2 cellular contexts compared by ENCODE assay signal in the genomic region with DNA sequence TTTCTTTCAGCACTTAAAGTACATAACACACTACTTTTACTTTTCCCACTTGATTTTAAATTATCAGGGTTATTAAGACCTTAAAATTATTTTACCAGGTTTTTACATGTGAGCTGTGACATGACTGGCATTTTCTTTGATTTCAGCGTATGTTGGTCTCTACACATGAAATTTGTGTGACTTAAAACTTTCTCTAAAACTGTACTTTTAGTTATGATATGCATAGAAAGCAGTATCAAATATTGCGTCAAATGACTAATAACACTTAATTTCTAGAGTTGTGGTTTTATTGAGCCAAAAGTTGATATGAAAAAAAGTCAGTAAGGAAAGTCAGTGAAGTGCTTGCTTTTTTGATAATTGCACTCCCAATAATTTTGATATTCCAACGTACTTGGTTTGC.
TF ChIP-seq lines count a peak whose summit lies in the region.

No MANE protein-coding gene starts in this region.

TF ChIP-seq in SK-N-SH, 30 proteins besides CTCF, POLR2A, EP300 and RAD21 (continued from another document):
- TF ChIP-seq SIN3A (IDR thresholded peaks at IDR 0.05; ENCODE audit: borderline replicate concordance, low read depth, low read length) (no peak), TEAD4 (IDR thresholded peaks at IDR 0.05; ENCODE audit: borderline replicate concordance, insufficient read depth) (no peak), NFIC (IDR thresholded peaks at IDR 0.05; ENCODE audit: borderline replicate concordance) (no peak), RXRA (IDR thresholded peaks at IDR 0.05; ENCODE audit: borderline replicate concordance, low read depth) (no peak), SMC3 (IDR thresholded peaks at IDR 0.05; ENCODE audit: low read depth, low read length) (no peak), POLR2AphosphoS5 (IDR thresholded peaks at IDR 0.05; ENCODE audit: low read depth, low read length) (no peak), GABPA (IDR thresholded peaks at IDR 0.05; ENCODE audit: low read depth) (no peak), JUND (IDR thresholded peaks at IDR 0.05) (no peak)
- TF ChIP-seq, protein P1, sequence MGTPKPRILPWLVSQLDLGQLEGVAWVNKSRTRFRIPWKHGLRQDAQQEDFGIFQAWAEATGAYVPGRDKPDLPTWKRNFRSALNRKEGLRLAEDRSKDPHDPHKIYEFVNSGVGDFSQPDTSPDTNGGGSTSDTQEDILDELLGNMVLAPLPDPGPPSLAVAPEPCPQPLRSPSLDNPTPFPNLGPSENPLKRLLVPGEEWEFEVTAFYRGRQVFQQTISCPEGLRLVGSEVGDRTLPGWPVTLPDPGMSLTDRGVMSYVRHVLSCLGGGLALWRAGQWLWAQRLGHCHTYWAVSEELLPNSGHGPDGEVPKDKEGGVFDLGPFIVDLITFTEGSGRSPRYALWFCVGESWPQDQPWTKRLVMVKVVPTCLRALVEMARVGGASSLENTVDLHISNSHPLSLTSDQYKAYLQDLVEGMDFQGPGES (IDR thresholded peaks at IDR 0.05; ENCODE audit: low read depth, low read length), result no peak
- TF ChIP-seq, protein P2, sequence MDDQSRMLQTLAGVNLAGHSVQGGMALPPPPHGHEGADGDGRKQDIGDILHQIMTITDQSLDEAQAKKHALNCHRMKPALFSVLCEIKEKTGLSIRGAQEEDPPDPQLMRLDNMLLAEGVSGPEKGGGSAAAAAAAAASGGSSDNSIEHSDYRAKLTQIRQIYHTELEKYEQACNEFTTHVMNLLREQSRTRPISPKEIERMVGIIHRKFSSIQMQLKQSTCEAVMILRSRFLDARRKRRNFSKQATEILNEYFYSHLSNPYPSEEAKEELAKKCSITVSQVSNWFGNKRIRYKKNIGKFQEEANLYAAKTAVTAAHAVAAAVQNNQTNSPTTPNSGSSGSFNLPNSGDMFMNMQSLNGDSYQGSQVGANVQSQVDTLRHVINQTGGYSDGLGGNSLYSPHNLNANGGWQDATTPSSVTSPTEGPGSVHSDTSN (IDR thresholded peaks at IDR 0.05), result no peak

TF ChIP-seq in SK-N-SH treated with all-trans-retinoic acid at 6 μM for 48 hours, 23 proteins besides CTCF, POLR2A, EP300 and RAD21:
- TF ChIP-seq, protein P3, sequence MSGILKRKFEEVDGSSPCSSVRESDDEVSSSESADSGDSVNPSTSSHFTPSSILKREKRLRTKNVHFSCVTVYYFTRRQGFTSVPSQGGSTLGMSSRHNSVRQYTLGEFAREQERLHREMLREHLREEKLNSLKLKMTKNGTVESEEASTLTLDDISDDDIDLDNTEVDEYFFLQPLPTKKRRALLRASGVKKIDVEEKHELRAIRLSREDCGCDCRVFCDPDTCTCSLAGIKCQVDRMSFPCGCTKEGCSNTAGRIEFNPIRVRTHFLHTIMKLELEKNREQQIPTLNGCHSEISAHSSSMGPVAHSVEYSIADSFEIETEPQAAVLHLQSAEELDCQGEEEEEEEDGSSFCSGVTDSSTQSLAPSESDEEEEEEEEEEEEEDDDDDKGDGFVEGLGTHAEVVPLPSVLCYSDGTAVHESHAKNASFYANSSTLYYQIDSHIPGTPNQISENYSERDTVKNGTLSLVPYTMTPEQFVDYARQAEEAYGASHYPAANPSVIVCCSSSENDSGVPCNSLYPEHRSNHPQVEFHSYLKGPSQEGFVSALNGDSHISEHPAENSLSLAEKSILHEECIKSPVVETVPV (CRISPR knock-in tag; IDR thresholded peaks at IDR 0.05), result no peak
- TF ChIP-seq, protein P4, sequence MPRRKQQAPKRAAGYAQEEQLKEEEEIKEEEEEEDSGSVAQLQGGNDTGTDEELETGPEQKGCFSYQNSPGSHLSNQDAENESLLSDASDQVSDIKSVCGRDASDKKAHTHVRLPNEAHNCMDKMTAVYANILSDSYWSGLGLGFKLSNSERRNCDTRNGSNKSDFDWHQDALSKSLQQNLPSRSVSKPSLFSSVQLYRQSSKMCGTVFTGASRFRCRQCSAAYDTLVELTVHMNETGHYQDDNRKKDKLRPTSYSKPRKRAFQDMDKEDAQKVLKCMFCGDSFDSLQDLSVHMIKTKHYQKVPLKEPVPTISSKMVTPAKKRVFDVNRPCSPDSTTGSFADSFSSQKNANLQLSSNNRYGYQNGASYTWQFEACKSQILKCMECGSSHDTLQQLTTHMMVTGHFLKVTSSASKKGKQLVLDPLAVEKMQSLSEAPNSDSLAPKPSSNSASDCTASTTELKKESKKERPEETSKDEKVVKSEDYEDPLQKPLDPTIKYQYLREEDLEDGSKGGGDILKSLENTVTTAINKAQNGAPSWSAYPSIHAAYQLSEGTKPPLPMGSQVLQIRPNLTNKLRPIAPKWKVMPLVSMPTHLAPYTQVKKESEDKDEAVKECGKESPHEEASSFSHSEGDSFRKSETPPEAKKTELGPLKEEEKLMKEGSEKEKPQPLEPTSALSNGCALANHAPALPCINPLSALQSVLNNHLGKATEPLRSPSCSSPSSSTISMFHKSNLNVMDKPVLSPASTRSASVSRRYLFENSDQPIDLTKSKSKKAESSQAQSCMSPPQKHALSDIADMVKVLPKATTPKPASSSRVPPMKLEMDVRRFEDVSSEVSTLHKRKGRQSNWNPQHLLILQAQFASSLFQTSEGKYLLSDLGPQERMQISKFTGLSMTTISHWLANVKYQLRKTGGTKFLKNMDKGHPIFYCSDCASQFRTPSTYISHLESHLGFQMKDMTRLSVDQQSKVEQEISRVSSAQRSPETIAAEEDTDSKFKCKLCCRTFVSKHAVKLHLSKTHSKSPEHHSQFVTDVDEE (CRISPR knock-in tag; IDR thresholded peaks at IDR 0.05), result no peak
- no peak for TF ChIP-seq ZNF8 (CRISPR knock-in tag; IDR thresholded peaks at IDR 0.05)
- no peak for TF ChIP-seq PPARA (CRISPR knock-in tag; IDR thresholded peaks at IDR 0.05; ENCODE audit: borderline replicate concordance)
- no peak for TF ChIP-seq RARB (CRISPR knock-in tag; IDR thresholded peaks at IDR 0.05)
- TF ChIP-seq POU6F1 (CRISPR knock-in tag; IDR thresholded peaks at IDR 0.05; ENCODE audit: borderline replicate concordance, low read depth), result no peak
- no peak for TF ChIP-seq GLIS3 (CRISPR knock-in tag; IDR thresholded peaks at IDR 0.05)
- no peak for TF ChIP-seq OSR1 (CRISPR knock-in tag; IDR thresholded peaks at IDR 0.05)
- TF ChIP-seq ISL1 (CRISPR knock-in tag; IDR thresholded peaks at IDR 0.05), result no peak
- no peak for TF ChIP-seq ARNTL (CRISPR knock-in tag; IDR thresholded peaks at IDR 0.05; ENCODE audit: borderline replicate concordance, low read depth)
- no peak for TF ChIP-seq ZC3H10 (CRISPR knock-in tag; IDR thresholded peaks at IDR 0.05)
- no peak for TF ChIP-seq CSDC2 (CRISPR knock-in tag; IDR thresholded peaks at IDR 0.05)
- no peak for TF ChIP-seq SNAI2 (CRISPR knock-in tag; IDR thresholded peaks at IDR 0.05)
- TF ChIP-seq ESRRG (CRISPR knock-in tag; IDR thresholded peaks at IDR 0.05), result no peak
- no peak for TF ChIP-seq ZNF70 (CRISPR knock-in tag; IDR thresholded peaks at IDR 0.05)
- no peak for TF ChIP-seq ZFP3 (CRISPR knock-in tag; IDR thresholded peaks at IDR 0.05)
- no peak for TF ChIP-seq TCF4 (CRISPR knock-in tag; IDR thresholded peaks at IDR 0.05; ENCODE audit: borderline replicate concordance)
- TF ChIP-seq ZNF565 (CRISPR knock-in tag; conservative IDR thresholded peaks at IDR 0.05; ENCODE audit: low read depth), result no peak
